8 cellular contexts compared by ENCODE assay signal in the genomic region with DNA sequence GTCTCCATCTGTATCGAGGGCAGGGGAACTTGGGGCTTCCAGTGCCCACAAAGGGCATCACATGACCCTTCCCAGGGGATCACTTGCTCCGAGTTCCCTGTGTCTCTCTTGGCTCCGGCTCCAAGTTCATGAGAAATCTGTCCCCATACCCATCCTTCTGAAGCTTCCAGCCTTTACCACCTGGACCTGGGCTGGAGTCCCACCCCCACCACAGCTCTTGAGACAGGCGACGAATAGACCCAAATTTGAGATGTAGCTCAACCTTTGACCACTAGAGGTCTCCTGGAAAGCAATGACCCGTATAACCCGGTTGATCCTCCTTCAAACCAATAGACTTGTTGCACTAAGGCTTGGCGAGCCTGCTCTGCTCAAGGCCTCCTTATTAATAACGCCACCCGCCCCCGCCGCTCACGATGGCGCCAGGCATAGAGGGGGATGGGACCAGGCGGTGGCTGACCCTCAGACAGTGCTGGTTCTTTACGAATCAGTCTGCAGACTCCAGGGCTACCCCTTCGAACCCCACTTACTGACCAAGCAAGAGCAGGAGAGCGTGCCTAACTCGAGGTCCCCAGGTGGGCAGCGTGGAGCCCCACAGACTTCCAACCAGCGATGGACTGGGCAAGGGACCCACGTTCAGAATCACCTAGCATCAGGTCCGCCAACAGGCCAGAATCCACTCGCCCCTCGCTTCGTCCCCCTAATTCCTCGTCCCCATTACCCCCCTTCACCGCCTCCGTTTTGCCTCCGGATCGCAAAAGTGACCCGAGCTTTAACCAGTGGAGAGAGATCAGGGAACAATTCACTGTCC. TPM values are rescaled to one million over a fixed set of nuclear protein-coding genes. Genes with fewer than 3 reads are reported as not detected.
DNase-seq lines count a peak whose midpoint lies in the region; ATAC-seq and TF ChIP-seq lines count a peak whose summit lies in the region.

No MANE protein-coding gene starts in this region.

- H3K9me3 Mint-ChIP-seq in naive B cell: no peaks in the 10 kb centered on the region

- intact Hi-C loops in tibial artery (cut with DNase I; ENCODE audit: low total_unique reads): no loop called here

- H3K27me3 Mint-ChIP-seq in naive B cell: no peaks in the 10 kb centered on the region

- peaks cover 27 to 35% (median 31%) of the 10 kb centered on the region in 3 donors for H3K4me1 Mint-ChIP-seq in naive B cell

- ATAC-seq in GM18519 (IDR thresholded peaks at IDR 0.05; ENCODE audit: low FRiP score, unreplicated experiment) (peak; percentile 59), HG02973 (IDR thresholded peaks at IDR 0.05; ENCODE audit: unreplicated experiment) (peak; percentile 69), naive B cell (ENCODE audit: low read depth in 2 of 2) (peak; percentile 56 to 65)

- no peaks in the 10 kb centered on the region for H3K27me3 ChIP-seq in tibial artery

- no peaks in the 10 kb centered on the region for H3K36me3 ChIP-seq in tibial artery

- peak overlapping the region; percentile 44 for H3K4me3 ChIP-seq in AG10803 (ENCODE audit: low read length)
- peak overlapping the region; percentile 35 to 38 for H3K4me3 ChIP-seq in tibial artery

- peaks cover 0 to 6% of the 10 kb centered on the region in 2 donors for H3K36me3 Mint-ChIP-seq in naive B cell

- DNase-seq in AG10803 (ENCODE audit: low read depth) (peak; percentile 78), NCI-H524 treated with DMSO at 0.1 percent for 48 hours (lab: John Stamatoyannopoulos, UW) (peak; percentile 18), fibroblast of gingiva (ENCODE audit: low read depth) (peak; percentile 28), naive B cell (peak; percentile 77), tibial artery (peak; percentile 52 to 73)
- DNase-seq in activated T-cell treated with anti-CD3 and anti-CD28 coated beads, Interleukin-2, amount 50 U/mL, for 1 hour: peak; percentile 48

- TF ChIP-seq CTCF in AG10803 (conservative IDR thresholded peaks at IDR 0.05; ENCODE audit: low read length): peak; percentile 77
- TF ChIP-seq CTCF in tibial artery (IDR thresholded peaks at IDR 0.05): peak; percentile 53 to 60

- peak overlapping the region; percentile 89 to 98 (median 94) for H3K4me3 Mint-ChIP-seq in naive B cell

- peak overlapping the region; percentile 82 to 97 (median 94) for H3K27ac Mint-ChIP-seq in naive B cell

- peak overlapping the region; percentile 21 to 43 for H3K27ac ChIP-seq in tibial artery

- no peaks in the 10 kb centered on the region for H3K9me3 ChIP-seq in tibial artery

- peaks cover 0 to 29% (median 8%) of the 10 kb centered on the region in 4 donors for H3K4me1 ChIP-seq in tibial artery

RNA-seq across cellular contexts. Expression of gene ARID5B, which starts 4.4 kb away (rescaled TPM):
- polyA plus RNA-seq in naive B cell (ENCODE audit: low read depth in 6 of 6): 100 to 1,000 TPM in 5 of 6 donors, 10 to 100 TPM in 1; 68.6 to 165 (median 122) TPM

Comparison
In these comparisons a context has a peak if more than half of its experiments do, and no peak if none do; other contexts are left out.
1. Peak in every context shown above with its lines: DNase-seq, ATAC-seq, H3K4me3 ChIP-seq and H3K27ac ChIP-seq.
2. DNase-seq: peak in every context shown above with its lines; median percentile 78 in AG10803; 77 in naive B cell; 62 in tibial artery; 48 in activated T-cell treated with anti-CD3 and anti-CD28 coated beads, Interleukin-2, amount 50 U/mL, for 1 hour; 28 in fibroblast of gingiva; 18 in NCI-H524 treated with DMSO at 0.1 percent for 48 hours.